1 cellular context compared by ENCODE assay signal in the genomic region with DNA sequence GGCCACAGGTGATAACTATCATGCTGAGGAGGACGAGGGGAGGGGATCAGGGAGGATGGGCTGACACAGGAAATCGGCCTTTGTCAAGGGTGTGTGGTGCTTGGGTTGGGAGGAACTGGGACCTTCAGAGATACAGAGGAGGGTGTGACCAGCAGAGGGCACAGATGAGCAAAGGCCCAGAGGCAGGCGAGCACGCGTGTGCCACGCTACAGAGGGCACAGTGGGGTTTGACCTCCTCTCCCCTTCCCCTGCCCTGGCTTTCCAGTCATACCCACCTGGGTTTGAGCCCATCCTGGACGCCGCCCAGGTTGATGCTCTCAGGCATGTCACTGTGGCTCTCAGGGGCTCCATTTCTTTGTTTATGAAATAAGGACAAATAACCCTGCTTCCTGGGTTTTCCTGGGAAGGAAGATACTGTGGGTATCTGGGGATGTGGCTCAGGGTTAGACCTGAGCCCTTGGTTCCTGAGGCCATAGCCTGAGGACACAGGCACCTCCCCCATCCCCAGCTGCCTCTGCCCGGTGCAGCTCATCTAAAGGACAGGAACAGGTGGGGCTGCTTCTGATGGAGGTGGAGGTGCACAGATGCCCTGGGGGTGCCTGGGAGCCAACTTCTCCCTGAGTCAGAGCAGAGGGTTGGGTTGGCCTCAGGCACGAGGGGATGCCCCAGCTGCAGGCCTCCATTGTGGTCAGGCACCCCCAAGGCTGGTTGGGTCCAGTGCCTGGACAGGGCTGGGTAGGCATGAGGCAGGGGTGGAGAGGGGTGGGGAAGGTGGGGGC.
TF ChIP-seq lines count a peak whose summit lies in the region.

No MANE protein-coding gene starts in this region.

TF ChIP-seq in HepG2, 621 proteins besides CTCF, POLR2A, EP300 and RAD21 (continued from another document and continues in another):
- TF ChIP-seq, protein P1, sequence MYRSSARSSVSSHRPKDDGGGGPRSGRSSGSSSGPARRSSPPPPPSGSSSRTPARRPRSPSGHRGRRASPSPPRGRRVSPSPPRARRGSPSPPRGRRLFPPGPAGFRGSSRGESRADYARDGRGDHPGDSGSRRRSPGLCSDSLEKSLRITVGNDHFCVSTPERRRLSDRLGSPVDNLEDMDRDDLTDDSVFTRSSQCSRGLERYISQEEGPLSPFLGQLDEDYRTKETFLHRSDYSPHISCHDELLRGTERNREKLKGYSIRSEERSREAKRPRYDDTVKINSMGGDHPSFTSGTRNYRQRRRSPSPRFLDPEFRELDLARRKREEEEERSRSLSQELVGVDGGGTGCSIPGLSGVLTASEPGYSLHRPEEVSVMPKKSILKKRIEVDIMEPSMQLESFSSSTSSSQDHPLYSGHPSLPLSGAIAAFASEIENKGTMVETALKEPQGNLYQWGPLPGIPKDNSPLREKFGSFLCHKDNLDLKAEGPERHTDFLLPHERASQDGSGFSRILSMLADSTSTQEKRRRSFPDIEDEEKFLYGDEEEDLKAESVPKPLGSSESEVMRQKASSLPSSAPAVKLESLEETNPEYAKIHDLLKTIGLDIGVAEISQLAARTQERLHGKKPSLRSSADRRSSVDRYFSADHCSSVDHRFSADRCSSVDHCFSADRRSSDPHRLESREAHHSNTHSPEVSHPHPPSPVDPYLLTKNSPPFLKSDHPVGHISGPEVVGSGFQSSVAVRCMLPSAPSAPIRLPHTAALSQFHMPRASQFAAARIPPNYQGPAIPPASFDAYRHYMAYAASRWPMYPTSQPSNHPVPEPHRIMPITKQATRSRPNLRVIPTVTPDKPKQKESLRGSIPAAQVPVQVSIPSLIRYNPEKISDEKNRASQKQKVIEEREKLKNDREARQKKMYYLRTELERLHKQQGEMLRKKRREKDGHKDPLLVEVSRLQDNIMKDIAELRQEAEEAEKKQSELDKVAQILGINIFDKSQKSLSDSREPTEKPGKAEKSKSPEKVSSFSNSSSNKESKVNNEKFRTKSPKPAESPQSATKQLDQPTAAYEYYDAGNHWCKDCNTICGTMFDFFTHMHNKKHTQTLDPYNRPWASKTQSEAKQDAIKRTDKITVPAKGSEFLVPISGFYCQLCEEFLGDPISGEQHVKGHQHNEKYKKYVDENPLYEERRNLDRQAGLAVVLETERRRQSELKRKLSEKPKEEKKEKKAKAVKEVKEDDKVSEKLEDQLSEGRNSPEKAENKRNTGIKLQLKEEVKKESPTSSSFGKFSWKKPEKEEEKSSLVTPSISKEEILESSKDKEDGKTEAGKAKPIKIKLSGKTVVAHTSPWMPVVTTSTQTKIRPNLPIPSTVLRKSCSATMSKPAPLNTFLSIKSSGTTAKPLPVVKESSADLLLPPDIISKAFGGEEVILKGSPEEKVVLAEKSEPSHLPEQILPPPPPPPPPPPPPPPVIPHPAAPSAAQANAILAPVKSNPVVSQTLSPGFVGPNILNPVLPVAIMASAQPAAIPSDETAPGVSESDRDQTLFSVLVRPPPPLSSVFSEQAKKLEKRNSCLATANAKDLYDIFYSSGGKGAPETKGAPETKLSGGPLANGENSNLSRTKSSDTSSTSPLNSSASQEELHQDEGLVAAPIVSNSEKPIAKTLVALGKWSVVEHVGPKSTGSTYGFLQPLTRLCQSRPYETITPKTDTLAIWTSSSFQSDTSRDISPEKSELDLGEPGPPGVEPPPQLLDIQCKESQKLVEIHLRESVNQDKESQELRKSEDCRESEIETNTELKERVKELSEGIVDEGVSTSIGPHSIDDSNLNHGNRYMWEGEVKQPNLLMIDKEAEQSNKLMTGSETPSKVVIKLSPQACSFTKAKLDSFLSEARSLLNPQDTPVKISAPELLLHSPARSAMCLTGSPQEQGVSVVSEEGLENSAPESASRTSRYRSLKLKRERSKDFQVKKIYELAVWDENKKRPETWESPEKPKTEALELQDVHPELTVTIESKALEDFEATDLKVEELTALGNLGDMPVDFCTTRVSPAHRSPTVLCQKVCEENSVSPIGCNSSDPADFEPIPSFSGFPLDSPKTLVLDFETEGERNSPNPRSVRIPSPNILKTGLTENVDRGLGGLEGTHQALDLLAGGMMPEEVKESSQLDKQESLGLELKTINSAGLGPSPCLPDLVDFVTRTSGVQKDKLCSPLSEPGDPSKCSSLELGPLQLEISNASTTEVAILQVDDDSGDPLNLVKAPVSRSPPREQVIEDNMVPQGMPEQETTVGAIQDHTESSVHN (CRISPR knock-in tag; IDR thresholded peaks at IDR 0.05), result 0 out of 2 replicates have a peak, but pooled peaks have one; percentile 19
- TF ChIP-seq ZSCAN21 (CRISPR knock-in tag; IDR thresholded peaks at IDR 0.05; ENCODE audit: borderline replicate concordance) (peak; percentile 64; the same call in 1 of the 2 replicates), NFATC3 (CRISPR knock-in tag; IDR thresholded peaks at IDR 0.05) (no peak), ELF3 (CRISPR knock-in tag; IDR thresholded peaks at IDR 0.05) (0 out of 2 replicates have a peak, but pooled peaks have one; percentile 35), SALL1 (CRISPR knock-in tag; IDR thresholded peaks at IDR 0.05) (peak; percentile 55), REPIN1 (CRISPR knock-in tag; IDR thresholded peaks at IDR 0.05; ENCODE audit: borderline replicate concordance, low read depth) (peak; percentile 37; the same call in 1 of the 2 replicates), ZFY (CRISPR knock-in tag; IDR thresholded peaks at IDR 0.05) (peak; percentile 36; the same call in 1 of the 2 replicates), ZNF441 (CRISPR knock-in tag; IDR thresholded peaks at IDR 0.05; ENCODE audit: borderline replicate concordance) (0 out of 2 replicates have a peak, but pooled peaks have one; percentile 29), ZNF556 (CRISPR knock-in tag; IDR thresholded peaks at IDR 0.05; ENCODE audit: borderline replicate concordance) (peak; percentile 28), GLI4 (CRISPR knock-in tag; IDR thresholded peaks at IDR 0.05; ENCODE audit: borderline replicate concordance) (no peak), ZMAT3 (CRISPR knock-in tag; conservative IDR thresholded peaks at IDR 0.05) (0 out of 2 replicates have a peak, but pooled peaks have one; percentile 30), FOXA1 (IDR thresholded peaks at IDR 0.05) (no peak), FOXA1 (CRISPR knock-in tag; IDR thresholded peaks at IDR 0.05) (0 out of 2 replicates have a peak, but pooled peaks have one; percentile 10), TBX2 (CRISPR knock-in tag; IDR thresholded peaks at IDR 0.05; ENCODE audit: borderline replicate concordance) (peak; percentile 46; the same call in 1 of the 2 replicates), MYC (CRISPR knock-in tag; IDR thresholded peaks at IDR 0.05; ENCODE audit: borderline replicate concordance) (peak; percentile 82), IRF2 (CRISPR knock-in tag; IDR thresholded peaks at IDR 0.05) (0 out of 2 replicates have a peak, but pooled peaks have one; percentile 17), ZNF883 (CRISPR knock-in tag; IDR thresholded peaks at IDR 0.05; ENCODE audit: not compliant biosample characterization) (peak; percentile 71), ETV6 (CRISPR knock-in tag; conservative IDR thresholded peaks at IDR 0.05) (no peak), SAP130 (CRISPR knock-in tag; IDR thresholded peaks at IDR 0.05; ENCODE audit: low read depth) (peak; percentile 51), TRIM24 (CRISPR knock-in tag; IDR thresholded peaks at IDR 0.05) (no peak), KDM2A (CRISPR knock-in tag; IDR thresholded peaks at IDR 0.05; ENCODE audit: borderline replicate concordance, low read depth) (peak; percentile 66; the same call in 1 of the 2 replicates), GATAD2A (CRISPR knock-in tag; IDR thresholded peaks at IDR 0.05) (peak; percentile 64), NR2F6 (IDR thresholded peaks at IDR 0.05) (0 out of 2 replicates have a peak, but pooled peaks have one; percentile 43), NR2F6 (CRISPR knock-in tag; IDR thresholded peaks at IDR 0.05) (peak; percentile 82), MXD4 (CRISPR knock-in tag; IDR thresholded peaks at IDR 0.05) (no peak), NR2C2 (CRISPR knock-in tag; IDR thresholded peaks at IDR 0.05; ENCODE audit: borderline replicate concordance) (no peak), NRL (CRISPR knock-in tag; IDR thresholded peaks at IDR 0.05; ENCODE audit: borderline replicate concordance) (peak; percentile 58; the same call in 1 of the 2 replicates)
- TF ChIP-seq, protein P2, sequence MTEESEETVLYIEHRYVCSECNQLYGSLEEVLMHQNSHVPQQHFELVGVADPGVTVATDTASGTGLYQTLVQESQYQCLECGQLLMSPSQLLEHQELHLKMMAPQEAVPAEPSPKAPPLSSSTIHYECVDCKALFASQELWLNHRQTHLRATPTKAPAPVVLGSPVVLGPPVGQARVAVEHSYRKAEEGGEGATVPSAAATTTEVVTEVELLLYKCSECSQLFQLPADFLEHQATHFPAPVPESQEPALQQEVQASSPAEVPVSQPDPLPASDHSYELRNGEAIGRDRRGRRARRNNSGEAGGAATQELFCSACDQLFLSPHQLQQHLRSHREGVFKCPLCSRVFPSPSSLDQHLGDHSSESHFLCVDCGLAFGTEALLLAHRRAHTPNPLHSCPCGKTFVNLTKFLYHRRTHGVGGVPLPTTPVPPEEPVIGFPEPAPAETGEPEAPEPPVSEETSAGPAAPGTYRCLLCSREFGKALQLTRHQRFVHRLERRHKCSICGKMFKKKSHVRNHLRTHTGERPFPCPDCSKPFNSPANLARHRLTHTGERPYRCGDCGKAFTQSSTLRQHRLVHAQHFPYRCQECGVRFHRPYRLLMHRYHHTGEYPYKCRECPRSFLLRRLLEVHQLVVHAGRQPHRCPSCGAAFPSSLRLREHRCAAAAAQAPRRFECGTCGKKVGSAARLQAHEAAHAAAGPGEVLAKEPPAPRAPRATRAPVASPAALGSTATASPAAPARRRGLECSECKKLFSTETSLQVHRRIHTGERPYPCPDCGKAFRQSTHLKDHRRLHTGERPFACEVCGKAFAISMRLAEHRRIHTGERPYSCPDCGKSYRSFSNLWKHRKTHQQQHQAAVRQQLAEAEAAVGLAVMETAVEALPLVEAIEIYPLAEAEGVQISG (CRISPR knock-in tag; IDR thresholded peaks at IDR 0.05), result peak; percentile 59; the same call in 1 of the 2 replicates
- TF ChIP-seq, protein P3, sequence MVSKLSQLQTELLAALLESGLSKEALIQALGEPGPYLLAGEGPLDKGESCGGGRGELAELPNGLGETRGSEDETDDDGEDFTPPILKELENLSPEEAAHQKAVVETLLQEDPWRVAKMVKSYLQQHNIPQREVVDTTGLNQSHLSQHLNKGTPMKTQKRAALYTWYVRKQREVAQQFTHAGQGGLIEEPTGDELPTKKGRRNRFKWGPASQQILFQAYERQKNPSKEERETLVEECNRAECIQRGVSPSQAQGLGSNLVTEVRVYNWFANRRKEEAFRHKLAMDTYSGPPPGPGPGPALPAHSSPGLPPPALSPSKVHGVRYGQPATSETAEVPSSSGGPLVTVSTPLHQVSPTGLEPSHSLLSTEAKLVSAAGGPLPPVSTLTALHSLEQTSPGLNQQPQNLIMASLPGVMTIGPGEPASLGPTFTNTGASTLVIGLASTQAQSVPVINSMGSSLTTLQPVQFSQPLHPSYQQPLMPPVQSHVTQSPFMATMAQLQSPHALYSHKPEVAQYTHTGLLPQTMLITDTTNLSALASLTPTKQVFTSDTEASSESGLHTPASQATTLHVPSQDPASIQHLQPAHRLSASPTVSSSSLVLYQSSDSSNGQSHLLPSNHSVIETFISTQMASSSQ (IDR thresholded peaks at IDR 0.05; ENCODE audit: low read depth), result no peak; the same call in 1 of the 2 replicates
- TF ChIP-seq, protein P3 (CRISPR knock-in tag; IDR thresholded peaks at IDR 0.05; ENCODE audit: borderline replicate concordance), result 0 out of 2 replicates have a peak, but pooled peaks have one; percentile 43
- TF ChIP-seq, protein P4, sequence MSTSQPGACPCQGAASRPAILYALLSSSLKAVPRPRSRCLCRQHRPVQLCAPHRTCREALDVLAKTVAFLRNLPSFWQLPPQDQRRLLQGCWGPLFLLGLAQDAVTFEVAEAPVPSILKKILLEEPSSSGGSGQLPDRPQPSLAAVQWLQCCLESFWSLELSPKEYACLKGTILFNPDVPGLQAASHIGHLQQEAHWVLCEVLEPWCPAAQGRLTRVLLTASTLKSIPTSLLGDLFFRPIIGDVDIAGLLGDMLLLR (CRISPR knock-in tag; IDR thresholded peaks at IDR 0.05), result 0 out of 2 replicates have a peak, but pooled peaks have one; percentile 36
- TF ChIP-seq, protein P5, sequence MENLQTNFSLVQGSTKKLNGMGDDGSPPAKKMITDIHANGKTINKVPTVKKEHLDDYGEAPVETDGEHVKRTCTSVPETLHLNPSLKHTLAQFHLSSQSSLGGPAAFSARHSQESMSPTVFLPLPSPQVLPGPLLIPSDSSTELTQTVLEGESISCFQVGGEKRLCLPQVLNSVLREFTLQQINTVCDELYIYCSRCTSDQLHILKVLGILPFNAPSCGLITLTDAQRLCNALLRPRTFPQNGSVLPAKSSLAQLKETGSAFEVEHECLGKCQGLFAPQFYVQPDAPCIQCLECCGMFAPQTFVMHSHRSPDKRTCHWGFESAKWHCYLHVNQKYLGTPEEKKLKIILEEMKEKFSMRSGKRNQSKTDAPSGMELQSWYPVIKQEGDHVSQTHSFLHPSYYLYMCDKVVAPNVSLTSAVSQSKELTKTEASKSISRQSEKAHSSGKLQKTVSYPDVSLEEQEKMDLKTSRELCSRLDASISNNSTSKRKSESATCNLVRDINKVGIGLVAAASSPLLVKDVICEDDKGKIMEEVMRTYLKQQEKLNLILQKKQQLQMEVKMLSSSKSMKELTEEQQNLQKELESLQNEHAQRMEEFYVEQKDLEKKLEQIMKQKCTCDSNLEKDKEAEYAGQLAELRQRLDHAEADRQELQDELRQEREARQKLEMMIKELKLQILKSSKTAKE (CRISPR knock-in tag; IDR thresholded peaks at IDR 0.05; ENCODE audit: borderline replicate concordance), result no peak
- TF ChIP-seq, protein P6, sequence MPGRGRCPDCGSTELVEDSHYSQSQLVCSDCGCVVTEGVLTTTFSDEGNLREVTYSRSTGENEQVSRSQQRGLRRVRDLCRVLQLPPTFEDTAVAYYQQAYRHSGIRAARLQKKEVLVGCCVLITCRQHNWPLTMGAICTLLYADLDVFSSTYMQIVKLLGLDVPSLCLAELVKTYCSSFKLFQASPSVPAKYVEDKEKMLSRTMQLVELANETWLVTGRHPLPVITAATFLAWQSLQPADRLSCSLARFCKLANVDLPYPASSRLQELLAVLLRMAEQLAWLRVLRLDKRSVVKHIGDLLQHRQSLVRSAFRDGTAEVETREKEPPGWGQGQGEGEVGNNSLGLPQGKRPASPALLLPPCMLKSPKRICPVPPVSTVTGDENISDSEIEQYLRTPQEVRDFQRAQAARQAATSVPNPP (CRISPR knock-in tag; IDR thresholded peaks at IDR 0.05), result no peak
- TF ChIP-seq, protein P7, sequence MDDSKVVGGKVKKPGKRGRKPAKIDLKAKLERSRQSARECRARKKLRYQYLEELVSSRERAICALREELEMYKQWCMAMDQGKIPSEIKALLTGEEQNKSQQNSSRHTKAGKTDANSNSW (CRISPR knock-in tag; IDR thresholded peaks at IDR 0.05; ENCODE audit: borderline replicate concordance), result peak; percentile 33; the same call in 1 of the 2 replicates
